19 cellular contexts compared by ENCODE assay signal in the genomic region with DNA sequence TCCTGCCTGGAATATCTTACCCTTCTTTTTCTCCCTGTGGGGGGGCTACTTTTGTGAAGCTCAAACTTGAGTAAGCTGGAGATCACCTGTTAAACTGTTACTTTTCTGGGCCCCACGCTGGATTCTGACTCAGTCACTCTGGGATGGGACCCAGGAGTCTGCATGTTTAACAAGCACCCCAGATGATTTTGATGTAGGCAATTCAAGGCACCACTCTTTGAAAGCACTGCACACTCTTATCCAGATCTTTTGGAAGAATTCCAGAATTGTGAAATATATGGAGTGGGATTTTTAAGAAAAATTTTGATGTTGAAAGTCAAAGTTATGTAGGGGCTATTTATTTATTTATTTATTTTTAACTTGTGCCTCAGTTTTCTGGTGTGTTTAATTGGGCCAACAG. TPM values are rescaled to one million over a fixed set of nuclear protein-coding genes. Genes with fewer than 3 reads are reported as not detected.
"Had no signal": no experiment of that assay in that cellular context is flagged by ENCODE, and none has a peak within 500 bp of the region (broad histone marks: within the 10 kb centered on the region; RNA-seq: fewer than 3 reads in every experiment).

No MANE protein-coding gene starts in this region.

- H3K4me3 ChIP-seq: cardiac muscle cell, gastrocnemius medialis, heart left ventricle, lung, neural progenitor cell, ovary, tibial artery had no signal

- H3K9me3 Mint-ChIP-seq: neural progenitor cell; stimulated activated naive B cell treated with anti-CD40 and anti-IgM and Interleukin-4, amounts not matched to agents 10 μg/mL and 1 μg/mL and 100 μg/mL, for 72 hours had no signal

- H3K27ac Mint-ChIP-seq: activated naive CD8-positive, alpha-beta T cell treated with anti-CD3 and anti-CD28 coated beads, Interleukin-2, amount 10 ng/mL, durations not matched to agents 7 days and 5 days; neural progenitor cell; stimulated activated naive B cell treated with anti-CD40 and anti-IgM and Interleukin-4, amounts not matched to agents 10 μg/mL and 1 μg/mL and 100 μg/mL, for 72 hours had no signal

- H3K4me1 ChIP-seq: gastrocnemius medialis, heart left ventricle, neural progenitor cell, tibial artery had no signal

- DNase-seq: activated CD4-positive, alpha-beta T cell treated with anti-CD3 and anti-CD28 coated beads, Interleukin-2, amount 50 U/mL, for 4 hours; activated naive CD4-positive, alpha-beta T cell; activated naive CD8-positive, alpha-beta T cell treated with anti-CD3 and anti-CD28 coated beads, Interleukin-2, amount 10 ng/mL, durations not matched to agents 7 days and 5 days; activated T-cell treated with anti-CD3 and anti-CD28 coated beads for 4 hours; erythroblast; gastrocnemius medialis; heart left ventricle; left colon; midbrain; ovary; stimulated activated CD4-positive, alpha-beta T cell treated with anti-CD3 and anti-CD28 coated beads, Interleukin-15, amount 100 ng/mL, for 24 hours; stimulated activated CD4-positive, alpha-beta T cell treated with anti-CD3 and anti-CD28 coated beads, Interleukin-4, amount 100 ng/mL, for 1 hour; stimulated activated naive B cell treated with anti-CD40 and anti-IgM and Interleukin-4, amounts not matched to agents 10 μg/mL and 1 μg/mL and 100 μg/mL, for 72 hours; T1000; tibial artery had no signal

- H3K27me3 ChIP-seq: cardiac muscle cell, gastrocnemius medialis, neural progenitor cell, ovary, tibial artery had no signal

- H3K4me1 Mint-ChIP-seq: activated naive CD8-positive, alpha-beta T cell treated with anti-CD3 and anti-CD28 coated beads, Interleukin-2, amount 10 ng/mL, durations not matched to agents 7 days and 5 days; neural progenitor cell had no signal

- ATAC-seq: activated CD4-positive, CD25-positive, alpha-beta regulatory T cell treated with anti-CD3 and anti-CD28 coated beads, Interleukin-2, amount 50 U/mL, for 24 hours; gastrocnemius medialis; heart left ventricle; left colon; stimulated activated naive B cell treated with anti-CD40 and anti-IgM and Interleukin-4, amounts not matched to agents 10 μg/mL and 1 μg/mL and 100 μg/mL, for 72 hours had no signal

- H3K36me3 ChIP-seq: cardiac muscle cell, gastrocnemius medialis, heart left ventricle, neural progenitor cell, ovary, tibial artery had no signal

- H3K9me3 ChIP-seq: gastrocnemius medialis, ovary had no signal

- H3K27ac ChIP-seq: cardiac muscle cell, gastrocnemius medialis, heart left ventricle, neural progenitor cell, ovary, tibial artery had no signal

- H3K36me3 Mint-ChIP-seq: activated naive CD8-positive, alpha-beta T cell treated with anti-CD3 and anti-CD28 coated beads, Interleukin-2, amount 10 ng/mL, durations not matched to agents 7 days and 5 days; neural progenitor cell; stimulated activated naive B cell treated with anti-CD40 and anti-IgM and Interleukin-4, amounts not matched to agents 10 μg/mL and 1 μg/mL and 100 μg/mL, for 72 hours had no signal

- H3K4me3 Mint-ChIP-seq: activated naive CD8-positive, alpha-beta T cell treated with anti-CD3 and anti-CD28 coated beads, Interleukin-2, amount 10 ng/mL, durations not matched to agents 7 days and 5 days; neural progenitor cell; stimulated activated naive B cell treated with anti-CD40 and anti-IgM and Interleukin-4, amounts not matched to agents 10 μg/mL and 1 μg/mL and 100 μg/mL, for 72 hours had no signal

RNA-seq across cellular contexts. Expression of a gene that starts 46.3 kb away (rescaled TPM):
- total RNA-seq: cardiac muscle cell had no signal
